ENCODE assay signal across 25 cellular contexts in the genomic region with DNA sequence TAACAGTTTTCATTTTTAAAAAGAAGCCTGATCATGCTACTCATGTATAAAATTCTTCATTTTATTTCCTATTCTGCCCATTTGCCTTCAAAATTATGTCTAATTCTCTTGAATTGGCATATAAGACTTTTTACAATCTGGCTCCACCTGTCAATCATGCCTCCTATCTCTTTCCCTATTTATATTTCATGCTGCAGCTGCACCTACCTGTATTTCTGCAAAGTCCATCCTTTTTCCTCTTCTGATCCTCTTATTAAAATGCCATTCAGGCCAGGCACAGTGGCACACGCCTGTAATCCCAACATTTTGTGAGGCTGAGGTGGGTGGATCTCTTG.
"Had no signal": no experiment of that assay in that cellular context is flagged by ENCODE, and none has a peak within 500 bp of the region (broad histone marks: within the 10 kb centered on the region; RNA-seq: fewer than 3 reads in every experiment).

No MANE protein-coding gene starts in this region.

- DNase-seq: activated T-cell treated with anti-CD3 and anti-CD28 coated beads, Interleukin-2, amount 50 U/mL, for 1 hour; aorta; caudate nucleus; effector memory CD4-positive, alpha-beta T cell; glutamatergic neuron; naive thymus-derived CD8-positive, alpha-beta T cell; psoas muscle; spleen; stimulated activated CD4-positive, alpha-beta T cell treated with anti-CD3 and anti-CD28 coated beads, Interleukin-4, amount 100 ng/mL, for 24 hours; substantia nigra; tibial artery; WERI-Rb-1 had no signal

- H3K9me3 ChIP-seq: esophagus muscularis mucosa, psoas muscle, right atrium auricular region, spleen, tibial artery had no signal

- H3K27me3 ChIP-seq: esophagus muscularis mucosa, hepatocyte, right atrium auricular region, spleen, tibial artery had no signal

- H3K27ac Mint-ChIP-seq: activated naive CD4-positive, alpha-beta T cell treated with anti-CD3 and anti-CD28 coated beads, Interleukin-2, amount 50 U/mL, for 72 hours; brain; stimulated activated naive CD8-positive, alpha-beta T cell treated with anti-CD3 and anti-CD28 coated beads, Interleukin-15, Interleukin-2, amounts not matched to agents 100 ng/mL and 50 ng/mL, for 24 hours; T-helper 2 cell treated with Interferon-gamma antibody and Interleukin-4, amounts not matched to agents 5 μg/mL and 100 μg/mL, for 36 hours had no signal

- H3K4me1 ChIP-seq: esophagus muscularis mucosa, psoas muscle, right atrium auricular region, tibial artery had no signal

- H3K27me3 Mint-ChIP-seq: brain; naive thymus-derived CD8-positive, alpha-beta T cell; stimulated activated naive CD8-positive, alpha-beta T cell treated with anti-CD3 and anti-CD28 coated beads, Interleukin-15, Interleukin-2, amounts not matched to agents 100 ng/mL and 50 ng/mL, for 24 hours had no signal

- H3K36me3 Mint-ChIP-seq: activated naive CD4-positive, alpha-beta T cell treated with anti-CD3 and anti-CD28 coated beads, Interleukin-2, amount 50 U/mL, for 72 hours had no signal

- FAIRE-seq: frontal cortex, TTC549, urothelium cell line had no signal

- H3K4me3 ChIP-seq: esophagus muscularis mucosa, hepatocyte, lung, psoas muscle, right atrium auricular region, spleen, tibial artery had no signal

- H3K36me3 ChIP-seq: right atrium auricular region had no signal

- H3K4me3 Mint-ChIP-seq: brain; immature natural killer cell; naive thymus-derived CD8-positive, alpha-beta T cell; stimulated activated naive CD8-positive, alpha-beta T cell treated with anti-CD3 and anti-CD28 coated beads, Interleukin-15, Interleukin-2, amounts not matched to agents 100 ng/mL and 50 ng/mL, for 24 hours; T-helper 2 cell treated with Interferon-gamma antibody and Interleukin-4, amounts not matched to agents 5 μg/mL and 100 μg/mL, for 36 hours had no signal

- H3K9me3 Mint-ChIP-seq: brain; immature natural killer cell; naive thymus-derived CD8-positive, alpha-beta T cell; stimulated activated naive CD8-positive, alpha-beta T cell treated with anti-CD3 and anti-CD28 coated beads, Interleukin-15, Interleukin-2, amounts not matched to agents 100 ng/mL and 50 ng/mL, for 24 hours; T-helper 2 cell treated with Interferon-gamma antibody and Interleukin-4, amounts not matched to agents 5 μg/mL and 100 μg/mL, for 36 hours had no signal

- H3K79me2 ChIP-seq: hepatocyte had no signal

- H3K4me2 ChIP-seq: hepatocyte had no signal

- ATAC-seq: activated naive CD4-positive, alpha-beta T cell treated with anti-CD3 and anti-CD28 coated beads, Interleukin-2, amount 50 U/mL, for 72 hours; left lobe of liver; psoas muscle had no signal

- H3K27ac ChIP-seq: esophagus muscularis mucosa, hepatocyte, psoas muscle, right atrium auricular region, tibial artery, WERI-Rb-1 had no signal

- H2AFZ ChIP-seq: hepatocyte had no signal
